ENCODE assay signal across 8 cellular contexts in the genomic region with DNA sequence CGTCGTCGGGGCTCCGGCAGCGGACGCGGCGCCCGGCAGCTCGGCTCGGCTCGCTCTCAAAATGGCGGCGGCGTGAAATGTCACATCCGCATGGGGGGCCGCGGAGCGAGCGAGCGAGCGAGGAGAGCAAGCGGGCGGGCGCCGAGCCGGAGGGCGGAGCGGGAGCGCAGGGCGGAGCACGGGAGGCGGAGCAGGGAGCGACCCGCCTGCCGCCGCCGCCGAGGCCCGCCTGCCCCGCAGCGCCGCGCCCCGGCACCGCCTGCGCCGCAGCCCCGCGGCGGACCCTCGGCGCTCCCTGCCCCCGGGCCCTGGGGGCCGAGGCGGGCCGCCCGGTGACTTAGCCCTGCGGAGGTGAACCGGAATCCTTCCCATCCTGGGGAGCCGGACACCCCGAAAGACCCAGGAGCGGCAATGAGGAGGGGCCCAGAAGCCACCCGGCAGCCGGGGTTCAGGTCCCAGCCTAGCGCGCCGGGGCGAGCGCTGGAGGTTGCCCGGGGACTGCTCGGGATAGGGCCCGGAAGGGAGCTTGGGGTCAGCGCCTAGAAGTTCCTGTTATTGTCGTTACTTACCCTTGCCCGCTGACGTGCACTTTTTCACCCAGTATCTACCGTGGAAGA. TPM values are rescaled to one million over a fixed set of nuclear protein-coding genes. Genes with fewer than 3 reads are reported as not detected.
A peak's percentile ranks its signal among the peaks of the same experiment; 100 is the strongest.
DNase-seq lines count a peak whose midpoint lies in the region; ATAC-seq and TF ChIP-seq lines count a peak whose summit lies in the region.

USP7 (minus strand) TSS at position 82 of the 617 bp plus-strand sequence. CDS start 621 bp downstream, outside the sequence.

- ATAC-seq in HCT116 (peak; percentile 95), gastroesophageal sphincter (peak; percentile 98)

- peak within 1 kb of the TSS; percentile 61 for H2AFZ ChIP-seq in HCT116 (ENCODE audit: low read depth, low read length, poor library complexity, severe bottlenecking)
- H2AFZ ChIP-seq in MM.1S (ENCODE audit: low read length), result peak within 1 kb of the TSS; percentile 47

- RAD21 ChIA-PET in HCT116 (lab: Charles Lee; ENCODE audit: low non-redundant PET in 1 of 2, low total read pairs in 2 of 2, uncharacterized antibody in 2 of 2, unreplicated experiment in 2 of 2), result no interaction called here

- peaks cover 38% of the 10 kb centered on the region for H3F3A ChIP-seq in MM.1S (ENCODE audit: insufficient read depth, low read length)

- H3K4me2 ChIP-seq in HCT116 (ENCODE audit: low read length), result peak within 1 kb of the TSS; percentile 99
- peak within 1 kb of the TSS; percentile 87 for H3K4me2 ChIP-seq in MM.1S (ENCODE audit: low read depth, low read length)

- TF ChIP-seq EP300 in gastroesophageal sphincter (IDR thresholded peaks at IDR 0.05) (no peak), suprapubic skin (IDR thresholded peaks at IDR 0.05) (no peak)

- H3K79me2 ChIP-seq in HCT116 (ENCODE audit: insufficient read depth, low read length) (peaks cover 41% of the 10 kb centered on the region), MM.1S (ENCODE audit: low read length) (peaks cover 51% of the 10 kb centered on the region)

- H3K27me3 ChIP-seq in HCT116 (ENCODE audit: insufficient read depth, low read length) (no peaks in the 10 kb centered on the region), MM.1S (replicated peaks; ENCODE audit: insufficient read depth, low read length) (no peaks in the 10 kb centered on the region), gastroesophageal sphincter (no peaks in the 10 kb centered on the region), suprapubic skin (no peaks in the 10 kb centered on the region)

- POLR2A ChIA-PET in HCT116 (lab: Charles Lee), result no interaction called here

- H3K36me3 ChIP-seq in HCT116 (ENCODE audit: control insufficient read depth in 1 of 2, insufficient read depth in 2 of 2, low read length in 2 of 2) (no peaks in the 10 kb centered on the region), MM.1S (replicated peaks; ENCODE audit: insufficient read depth, low read length) (no peaks in the 10 kb centered on the region), gastroesophageal sphincter (no peaks in the 10 kb centered on the region), suprapubic skin (no peaks in the 10 kb centered on the region)

- peak within 1 kb of the TSS; percentile 70 for H3K27ac ChIP-seq in HCT116 (ENCODE audit: low read depth, low read length)
- H3K27ac ChIP-seq in MM.1S (ENCODE audit: low read length), result peak within 1 kb of the TSS; percentile 84
- H3K27ac ChIP-seq in gastroesophageal sphincter, result peak within 1 kb of the TSS; percentile 56 to 92 (median 88)
- H3K27ac ChIP-seq in suprapubic skin, result peak within 1 kb of the TSS; percentile 89

- no peaks in the 10 kb centered on the region for H3K9me2 ChIP-seq in HCT116 (ENCODE audit: insufficient read depth)
- no peaks in the 10 kb centered on the region for H3K9me2 ChIP-seq in MM.1S (replicated peaks; ENCODE audit: insufficient read depth, low read length)

- TF ChIP-seq RAD21 in HCT116 (IDR thresholded peaks at IDR 0.05; ENCODE audit: low read depth), result no peak

- in situ Hi-C loops in SK-MEL-5 (cut with HindIII; ENCODE audit: low pct_unique_long_range_greater_than_20kb, low sequenced_read_pairs), result no loop called here

- intact Hi-C loops in HCT116 (cut with micrococcal nuclease), result no loop called here

- TF ChIP-seq CTCF in HCT116 (IDR thresholded peaks at IDR 0.05 in 2 of 3, conservative IDR thresholded peaks at IDR 0.05 in 1 of 3; ENCODE audit: borderline replicate concordance in 1 of 3, insufficient read depth in 1 of 3, low read depth in 2 of 3, low read length in 2 of 3), result no peak
- no peak for TF ChIP-seq CTCF in MM.1S (IDR thresholded peaks at IDR 0.05; ENCODE audit: low read length)
- no peak for TF ChIP-seq CTCF in gastroesophageal sphincter (IDR thresholded peaks at IDR 0.05)
- TF ChIP-seq CTCF in suprapubic skin (IDR thresholded peaks at IDR 0.05), result no peak

- H3K4me1 ChIP-seq in HCT116 (ENCODE audit: control insufficient read depth in 1 of 2, insufficient read depth in 2 of 2, low read length in 2 of 2) (peaks cover 14 to 60% of the 10 kb centered on the region in 2 experiments; a peak in 3 of 4 replicates), MM.1S (ENCODE audit: low read length) (peaks cover 18% of the 10 kb centered on the region), gastroesophageal sphincter (peaks cover 7 to 46% (median 29%) of the 10 kb centered on the region in 3 donors), suprapubic skin (peaks cover 58% of the 10 kb centered on the region)

- DNase-seq in GF-D8 (lab: John Stamatoyannopoulos, UW) (peak; percentile 55), HCT116 (ENCODE audit: low read depth, low spot score) (peak; percentile 63), MM.1S (peak; percentile 90), SK-MEL-5 (ENCODE audit: low read depth, low spot score) (peak; percentile 86), occipital lobe (lab: John Stamatoyannopoulos, UW) (peak; percentile 79), suprapubic skin (ENCODE audit: low spot score in 2 of 2) (peak; percentile 94)
- DNase-seq in activated naive CD4-positive, alpha-beta T cell treated with Interleukin-2 at 50 U/mL for 16 hours, result peak; percentile 93

- H3K9ac ChIP-seq in HCT116 (ENCODE audit: low read length), result peak within 1 kb of the TSS; percentile 88
- H3K9ac ChIP-seq in MM.1S (ENCODE audit: low read length), result peak within 1 kb of the TSS; percentile 86

- H4K20me1 ChIP-seq in HCT116 (ENCODE audit: insufficient read depth), result peaks cover 25% of the 10 kb centered on the region; the same call in 1 of the 2 replicates
- H4K20me1 ChIP-seq in MM.1S (ENCODE audit: insufficient read depth, low read length), result peaks cover 30% of the 10 kb centered on the region

- TF ChIP-seq POLR2A in HCT116 (IDR thresholded peaks at IDR 0.05; ENCODE audit: borderline replicate concordance, extremely low read depth, insufficient read depth, insufficient read length), result peak; percentile 44
- peak; percentile 42 to 49 for TF ChIP-seq POLR2A in gastroesophageal sphincter (IDR thresholded peaks at IDR 0.05)
- TF ChIP-seq POLR2A in suprapubic skin (IDR thresholded peaks at IDR 0.05), result peak in 1 of 2 donors; percentile 77

- 0% methylated on average over 4 of the region's 78 CpGs; no CpG with 5 or more reads in 1 of the 2 donors for WGBS in gastroesophageal sphincter (ENCODE audit: low coverage in 1 of 2), 2 donors
- 0% methylated on average over 13 of the region's 78 CpGs for WGBS in suprapubic skin

- H3K4me3 ChIP-seq in HCT116 (replicated peaks in 1 of 2; ENCODE audit: low read depth in 1 of 2, low read length in 2 of 2) (peak within 1 kb of the TSS; percentile 87 to 89), MM.1S (ENCODE audit: low read length) (peak within 1 kb of the TSS; percentile 69), gastroesophageal sphincter (peak within 1 kb of the TSS; percentile 74 to 90), suprapubic skin (peak within 1 kb of the TSS; percentile 94)

- no TSS peak for BruUV-seq in HCT116 (replicated peaks; lab: Mats Ljungman, UMichigan)

- CTCF ChIA-PET in HCT116 (lab: Charles Lee), result interaction anchor here (1.3 kb wide), 1 partner anchor 69 kb away, joined by 3 read pairs; no protein-coding TSS in a partner anchor

- no peaks in the 10 kb centered on the region for H3K9me3 ChIP-seq in HCT116 (ENCODE audit: control insufficient read depth in 1 of 2, insufficient read depth in 1 of 2, low read depth in 1 of 2, low read length in 2 of 2)
- no peaks in the 10 kb centered on the region for H3K9me3 ChIP-seq in MM.1S (replicated peaks; ENCODE audit: insufficient read depth, low read length)
- H3K9me3 ChIP-seq in gastroesophageal sphincter, result no peaks in the 10 kb centered on the region
- no peaks in the 10 kb centered on the region for H3K9me3 ChIP-seq in suprapubic skin

TF ChIP-seq in HCT116, 20 proteins besides CTCF, POLR2A, EP300 and RAD21 (continues in another document):
- TF ChIP-seq ZBTB33 (IDR thresholded peaks at IDR 0.05; ENCODE audit: extremely low read depth, insufficient replicate concordance, low read length), result no peak
- no peak for TF ChIP-seq ELF1 (IDR thresholded peaks at IDR 0.05; ENCODE audit: borderline replicate concordance, low read depth)
- TF ChIP-seq JUND (IDR thresholded peaks at IDR 0.05), result no peak
- TF ChIP-seq TCF7L2 (IDR thresholded peaks at IDR 0.05; ENCODE audit: borderline replicate concordance, extremely low read depth, insufficient read depth, insufficient read length), result no peak
- TF ChIP-seq ZFX (IDR thresholded peaks at IDR 0.05), result peak; percentile 55
- no peak for TF ChIP-seq SIN3A (IDR thresholded peaks at IDR 0.05; ENCODE audit: low read depth)
- TF ChIP-seq POLR2AphosphoS5 (IDR thresholded peaks at IDR 0.05; ENCODE audit: low read depth, low read length), result peak; percentile 83
- TF ChIP-seq ATF3 (IDR thresholded peaks at IDR 0.05), result no peak
- TF ChIP-seq, protein P1, sequence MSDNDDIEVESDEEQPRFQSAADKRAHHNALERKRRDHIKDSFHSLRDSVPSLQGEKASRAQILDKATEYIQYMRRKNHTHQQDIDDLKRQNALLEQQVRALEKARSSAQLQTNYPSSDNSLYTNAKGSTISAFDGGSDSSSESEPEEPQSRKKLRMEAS (IDR thresholded peaks at IDR 0.05), result peak; percentile 76

RNA-seq across cellular contexts. Expression of gene USP7, which starts in this region (rescaled TPM):
- total RNA-seq in HCT116 (2021; ENCODE audit: unreplicated experiment) (154 TPM), gastroesophageal sphincter (10 to 100 TPM; 58.8 to 94.3 (median 82.4) TPM), occipital lobe (90.9 TPM), suprapubic skin (100 to 1,000 TPM in 3 of 4 donors, 10 to 100 TPM in 1; 94.7 to 135 (median 119) TPM)
- 76.4 and 77.8 TPM in 2 replicates for polyA plus RNA-seq in HCT116 (2012)
- total RNA-seq in SK-MEL-5 (2014; rRNA removed; shearing (Covaris generic)), result 22.0 and 26.1 TPM in 2 replicates
- 26.8 and 34.7 TPM in 2 replicates for polyA plus RNA-seq in SK-MEL-5 (2015; cell fraction: cytosol; rRNA removed)
- 114 and 252 TPM in 2 replicates for polyA plus RNA-seq in SK-MEL-5 (2015; cell fraction: nucleus; rRNA removed)

Comparison
In these comparisons a context has a peak if more than half of its experiments do, and no peak if none do; other contexts are left out.
1. Peak in every context shown above with its lines: DNase-seq, ATAC-seq, H3K4me3 ChIP-seq and H3K27ac ChIP-seq.